Comparison of ENCODE assay signal across 8 cellular contexts in genomic region chr3:135503429-135504083, GRCh38.
DNase-seq lines count a peak whose midpoint lies in the region; ATAC-seq and TF ChIP-seq lines count a peak whose summit lies in the region.

No MANE protein-coding gene starts in this region.

- no peak for TF ChIP-seq EP300 in tibial nerve (IDR thresholded peaks at IDR 0.05)

- H3K27ac ChIP-seq in Peyer's patch, result no peak overlapping the region
- H3K27ac ChIP-seq in tibial nerve, result no peak overlapping the region

- no peak overlapping the region for H3K4me3 ChIP-seq in Peyer's patch
- no peak overlapping the region for H3K4me3 ChIP-seq in choroid plexus epithelial cell (ENCODE audit: low read depth, low read length)
- no peak overlapping the region for H3K4me3 ChIP-seq in tibial nerve

- no peaks in the 10 kb centered on the region for H3K4me1 ChIP-seq in Peyer's patch
- no peaks in the 10 kb centered on the region for H3K4me1 ChIP-seq in tibial nerve

- TF ChIP-seq CTCF in LNCAP (IDR thresholded peaks at IDR 0.05) (peak; percentile 75), Peyer's patch (IDR thresholded peaks at IDR 0.05) (peak in 4 of 6 experiments; percentile 19 to 41 (median 38)), choroid plexus epithelial cell (conservative IDR thresholded peaks at IDR 0.05; ENCODE audit: low read depth, low read length) (peak; percentile 77), tibial nerve (IDR thresholded peaks at IDR 0.05) (peak in 4 of 5 experiments; percentile 23 to 39 (median 30))

- no peaks in the 10 kb centered on the region for H3K36me3 ChIP-seq in Peyer's patch
- H3K36me3 ChIP-seq in tibial nerve, result no peaks in the 10 kb centered on the region

- 15 to 19% methylated on average over 14 of the region's 14 CpGs for WGBS in tibial nerve, 2 donors

- peak; percentile 69 for DNase-seq in GDM1 (lab: John Stamatoyannopoulos, UW)
- DNase-seq in Peyer's patch, result peak; percentile 19 to 59 (median 56)
- DNase-seq in choroid plexus epithelial cell (ENCODE audit: low read depth), result peak; percentile 68
- peak; percentile 92 for DNase-seq in left kidney (ENCODE audit: low read depth, low spot score)
- peak; percentile 28 to 68 for DNase-seq in tibial nerve (ENCODE audit: low spot score in 2 of 2)
- no peak for DNase-seq in activated CD4-positive, CD25-positive, alpha-beta regulatory T cell (lab: John Stamatoyannopoulos, UW)

- ATAC-seq in GM21576 (IDR thresholded peaks at IDR 0.05; ENCODE audit: unreplicated experiment), result peak; percentile 71

- TF ChIP-seq POLR2A in Peyer's patch (IDR thresholded peaks at IDR 0.05) (no peak), tibial nerve (IDR thresholded peaks at IDR 0.05) (no peak)

- H3K9me3 ChIP-seq in Peyer's patch (no peaks in the 10 kb centered on the region), tibial nerve (no peaks in the 10 kb centered on the region)

- H3K27me3 ChIP-seq in Peyer's patch (no peaks in the 10 kb centered on the region), tibial nerve (no peaks in the 10 kb centered on the region)

Comparison
In these comparisons a context has a peak if more than half of its experiments do, and no peak if none do; other contexts are left out.
1. DNase-seq: peak in GDM1 (single experiment), Peyer's patch (3 of 3), choroid plexus epithelial cell (single experiment), left kidney (single experiment) and tibial nerve (2 of 2); none in activated CD4-positive, CD25-positive, alpha-beta regulatory T cell (0 of 4).
2. Peak in every context shown above with its lines, with median percentiles within 50 percentile points of each other: CTCF ChIP-seq.